ENCODE assay signal across 8 cellular contexts in genomic region chr13:44989941-44990340, GRCh38. TPM values are rescaled to one million over a fixed set of nuclear protein-coding genes. Genes with fewer than 3 reads are reported as not detected.
DNase-seq lines count a peak whose midpoint lies in the region; ATAC-seq and TF ChIP-seq lines count a peak whose summit lies in the region.

No MANE protein-coding gene starts in this region.

- no peak for TF ChIP-seq CTCF in adrenal gland (IDR thresholded peaks at IDR 0.05)

- no peak for TF ChIP-seq POLR2A in adrenal gland (IDR thresholded peaks at IDR 0.05)

- no peaks in the 10 kb centered on the region for H3K4me1 ChIP-seq in ES-I3 (ENCODE audit: insufficient read depth, low read length)
- H3K4me1 ChIP-seq in adrenal gland (replicated peaks in 1 of 2), result peaks cover 14 to 46% of the 10 kb centered on the region in 2 donors

- WGBS in adrenal gland, 4 donors, result 6 to 9% (median 6%) methylated on average over 8 to 10 of the region's 10 CpGs

- no peaks in the 10 kb centered on the region for H3K9me3 Mint-ChIP-seq in immature natural killer cell
- H3K9me3 Mint-ChIP-seq in stimulated activated naive CD8-positive, alpha-beta T cell treated with anti-CD3 and anti-CD28 coated beads, Interleukin-15, Interleukin-2, amounts not matched to agents 100 ng/mL and 50 ng/mL, for 24 hours, result no peaks in the 10 kb centered on the region

- H3K9me3 ChIP-seq in ES-I3 (ENCODE audit: control insufficient read depth, insufficient read depth, low read length) (no peaks in the 10 kb centered on the region; the same call in 1 of the 2 replicates), adrenal gland (replicated peaks in 1 of 3) (no peaks in the 10 kb centered on the region)

- H3K36me3 ChIP-seq in ES-I3 (ENCODE audit: insufficient read depth, low read length), result peaks cover 4% of the 10 kb centered on the region; the same call in 1 of the 2 replicates
- no peaks in the 10 kb centered on the region for H3K36me3 ChIP-seq in adrenal gland (replicated peaks in 1 of 2)

- peaks cover 50 to 71% of the 10 kb centered on the region in 2 donors for H3K4me1 Mint-ChIP-seq in immature natural killer cell
- H3K4me1 Mint-ChIP-seq in stimulated activated naive CD8-positive, alpha-beta T cell treated with anti-CD3 and anti-CD28 coated beads, Interleukin-15, Interleukin-2, amounts not matched to agents 100 ng/mL and 50 ng/mL, for 24 hours (ENCODE audit: low read depth), result peaks cover 60% of the 10 kb centered on the region

- H3K36me3 Mint-ChIP-seq in immature natural killer cell, result peaks cover 0 to 7% (median 6%) of the 10 kb centered on the region in 3 donors
- peaks cover 24% of the 10 kb centered on the region for H3K36me3 Mint-ChIP-seq in stimulated activated naive CD8-positive, alpha-beta T cell treated with anti-CD3 and anti-CD28 coated beads, Interleukin-15, Interleukin-2, amounts not matched to agents 100 ng/mL and 50 ng/mL, for 24 hours (ENCODE audit: low read depth)

- DNase-seq in adrenal gland, result no peak
- no peak for DNase-seq in immature natural killer cell
- no peak for DNase-seq in activated CD4-positive, CD25-positive, alpha-beta regulatory T cell treated with anti-CD3 and anti-CD28 coated beads, Interleukin-2, amount 50 U/mL, for 72 hours
- no peak for DNase-seq in NCI-H2029 treated with DMSO at 0.1 percent for 48 hours (lab: John Stamatoyannopoulos, UW)

- H3K27ac ChIP-seq in adrenal gland, result peak overlapping the region in 4 of 5 donors; percentile 80 to 91 (median 82)

- peaks cover 6 to 12% (median 9%) of the 10 kb centered on the region in 3 donors for H3K27me3 Mint-ChIP-seq in immature natural killer cell (ENCODE audit: low read depth in 3 of 3)
- no peaks in the 10 kb centered on the region for H3K27me3 Mint-ChIP-seq in stimulated activated naive CD8-positive, alpha-beta T cell treated with anti-CD3 and anti-CD28 coated beads, Interleukin-15, Interleukin-2, amounts not matched to agents 100 ng/mL and 50 ng/mL, for 24 hours

- H3K9ac ChIP-seq in ES-I3 (ENCODE audit: low read depth, low read length), result peak overlapping the region; percentile 77

- intact Hi-C loops in adrenal gland (cut with DNase I), result no loop called here

- peak overlapping the region; percentile 95 to 99 (median 98) for H3K27ac Mint-ChIP-seq in immature natural killer cell
- H3K27ac Mint-ChIP-seq in stimulated activated naive CD8-positive, alpha-beta T cell treated with anti-CD3 and anti-CD28 coated beads, Interleukin-15, Interleukin-2, amounts not matched to agents 100 ng/mL and 50 ng/mL, for 24 hours, result peak overlapping the region; percentile 96

- ATAC-seq in HG03432 (IDR thresholded peaks at IDR 0.05; ENCODE audit: unreplicated experiment) (peak; percentile 2), HG03520 (IDR thresholded peaks at IDR 0.05; ENCODE audit: unreplicated experiment) (no peak)

- no peaks in the 10 kb centered on the region for H3K27me3 ChIP-seq in adrenal gland

- H3K4me3 Mint-ChIP-seq in immature natural killer cell, result peak overlapping the region; percentile 99
- peak overlapping the region; percentile 94 for H3K4me3 Mint-ChIP-seq in stimulated activated naive CD8-positive, alpha-beta T cell treated with anti-CD3 and anti-CD28 coated beads, Interleukin-15, Interleukin-2, amounts not matched to agents 100 ng/mL and 50 ng/mL, for 24 hours

- peak overlapping the region; percentile 36 to 86 (median 79) for H3K4me3 ChIP-seq in adrenal gland

RNA-seq across cellular contexts. Expression of gene GPALPP1, which starts 0.6 kb away (rescaled TPM):
- total RNA-seq in adrenal gland, result 10 to 100 TPM; 12.7 to 38.6 (median 24.0) TPM
- 10 to 100 TPM in 2 of 3 donors, 1 to 10 TPM in 1; 9.6 to 20.6 (median 11.3) TPM for polyA plus RNA-seq in adrenal gland
- 10 to 100 TPM; 13.2 to 21.3 (median 15.2) TPM for polyA plus RNA-seq in immature natural killer cell

RNA-seq across cellular contexts. Expression of gene NUFIP1, which starts 0.7 kb away (rescaled TPM):
- total RNA-seq in adrenal gland, result 1 to 10 TPM in 7 of 8 donors, under 1 TPM in 1; 0.79 to 6.9 (median 4.1) TPM
- polyA plus RNA-seq in adrenal gland (1 to 10 TPM; 2.7 to 9.3 (median 2.8) TPM), immature natural killer cell (1 to 10 TPM in 2 of 3 donors, under 1 TPM in 1; 0.81 to 4.6 (median 1.7) TPM)
